Comparison of ENCODE assay signal across 8 cellular contexts in genomic region chrX:20378291-20378920, GRCh38.
DNase-seq lines count a peak whose midpoint lies in the region; ATAC-seq lines count a peak whose summit lies in the region.

No MANE protein-coding gene starts in this region.

- H3K27ac Mint-ChIP-seq in activated T-helper 17 cell treated with anti-CD3 and anti-CD28 coated beads, Interleukin-2, amount 50 U/mL, for 72 hours = peak overlapping the region; percentile 91

- H3K4ac ChIP-seq in trophoblast cell (ENCODE audit: low read depth, low read length) = no peak overlapping the region

- H3K9me3 ChIP-seq in trophoblast cell (ENCODE audit: insufficient read depth, low read depth, low read length) = no peaks in the 10 kb centered on the region

- no peak overlapping the region for H4K91ac ChIP-seq in trophoblast cell (ENCODE audit: low read depth, low read length)

- H2BK120ac ChIP-seq in trophoblast cell (ENCODE audit: insufficient read depth, low read length, poor library complexity) = no peak overlapping the region

- H3K14ac ChIP-seq in trophoblast cell (ENCODE audit: low read length) = no peak overlapping the region

- H3K79me1 ChIP-seq in trophoblast cell (ENCODE audit: low read length) = peaks cover 2% of the 10 kb centered on the region

- H3K9ac ChIP-seq in trophoblast cell (ENCODE audit: low read length) = no peak overlapping the region

- no peaks in the 10 kb centered on the region for H3K27me3 ChIP-seq in trophoblast cell (ENCODE audit: insufficient read depth, low read length)

- no peak overlapping the region for H4K8ac ChIP-seq in trophoblast cell (ENCODE audit: low read depth, low read length)

- no CpG with 5 or more reads among the region's 3 CpGs for WGBS in trophoblast cell (ENCODE audit: extremely low coverage, insufficient coverage, insufficient read length)

- no peaks in the 10 kb centered on the region for H3K9me3 Mint-ChIP-seq in activated T-helper 17 cell treated with anti-CD3 and anti-CD28 coated beads, Interleukin-2, amount 50 U/mL, for 72 hours

- no peak overlapping the region for H3K27ac ChIP-seq in trophoblast cell (ENCODE audit: low read depth, low read length)

- ATAC-seq in HG03354 (IDR thresholded peaks at IDR 0.05; ENCODE audit: poor library complexity, severe bottlenecking, unreplicated experiment) = peak; percentile 48
- ATAC-seq in activated T-helper 17 cell treated with anti-CD3 and anti-CD28 coated beads, Interleukin-2, amount 50 U/mL, for 72 hours (replicated peaks) = peak; percentile 79

- no peaks in the 10 kb centered on the region for H3K36me3 Mint-ChIP-seq in activated T-helper 17 cell treated with anti-CD3 and anti-CD28 coated beads, Interleukin-2, amount 50 U/mL, for 72 hours (ENCODE audit: low read depth)

- H3K4me3 ChIP-seq in trophoblast cell (ENCODE audit: low read depth, low read length) = no peak overlapping the region

- H3K23ac ChIP-seq in trophoblast cell (ENCODE audit: low read length) = no peak overlapping the region

- H3K4me1 ChIP-seq in trophoblast cell (ENCODE audit: control insufficient read depth in 1 of 2, insufficient read depth in 2 of 2, low read length in 2 of 2) = peaks cover 0 to 5% of the 10 kb centered on the region in 2 experiments

- H4K12ac ChIP-seq in trophoblast cell (ENCODE audit: low read depth, low read length) = no peak overlapping the region

- no peaks in the 10 kb centered on the region for H3K27me3 Mint-ChIP-seq in activated T-helper 17 cell treated with anti-CD3 and anti-CD28 coated beads, Interleukin-2, amount 50 U/mL, for 72 hours

- peak overlapping the region; percentile 55 for H3K4me3 Mint-ChIP-seq in activated T-helper 17 cell treated with anti-CD3 and anti-CD28 coated beads, Interleukin-2, amount 50 U/mL, for 72 hours

- H2BK12ac ChIP-seq in trophoblast cell (ENCODE audit: low read length) = no peak overlapping the region

- H2AFZ ChIP-seq in trophoblast cell (ENCODE audit: insufficient read depth, low read length, poor library complexity) = no peak overlapping the region

- H3K4me2 ChIP-seq in trophoblast cell (ENCODE audit: low read length) = no peak overlapping the region

- H3K36me3 ChIP-seq in trophoblast cell (ENCODE audit: control insufficient read depth in 1 of 2, insufficient read depth in 2 of 2, low read length in 2 of 2) = no peaks in the 10 kb centered on the region

- H3K79me2 ChIP-seq in trophoblast cell (ENCODE audit: control insufficient read depth, insufficient read depth, low read length, poor library complexity) = no peaks in the 10 kb centered on the region

- H3K4me1 Mint-ChIP-seq in activated T-helper 17 cell treated with anti-CD3 and anti-CD28 coated beads, Interleukin-2, amount 50 U/mL, for 72 hours = peaks cover 33% of the 10 kb centered on the region

- no peak overlapping the region for H2AK5ac ChIP-seq in trophoblast cell (ENCODE audit: low read length)

- peak; percentile 1 to 12 for DNase-seq in activated CD4-positive, alpha-beta T cell treated with anti-CD3 and anti-CD28 coated beads, Interleukin-2, amount 50 U/mL, for 24 hours (ENCODE audit: low read depth in 1 of 2, low spot score in 1 of 2)
- DNase-seq in activated CD4-positive, alpha-beta T cell treated with anti-CD3 and anti-CD28 coated beads, Interleukin-2, amount 50 U/mL, for 4 hours = no peak
- peak in 2 of 3 donors; percentile 8 to 43 for DNase-seq in stimulated activated CD4-positive, alpha-beta T cell treated with anti-CD3 and anti-CD28 coated beads, TNF-alpha, amount 100 ng/mL, for 48 hours (ENCODE audit: low read depth in 3 of 3)
- DNase-seq in middle frontal gyrus (ENCODE audit: extremely low spot score, low spot score) (no peak), trophoblast cell (no peak), NCI-H1436 (lab: John Stamatoyannopoulos, UW) (no peak)

- H2BK5ac ChIP-seq in trophoblast cell (ENCODE audit: low read depth, low read length, poor library complexity) = no peak overlapping the region

- H3K18ac ChIP-seq in trophoblast cell (ENCODE audit: low read length) = no peak overlapping the region

Comparison
In these comparisons a context has a peak if more than half of its experiments do, and no peak if none do; other contexts are left out.
1. DNase-seq: peak in activated CD4-positive, alpha-beta T cell treated with anti-CD3 and anti-CD28 coated beads, Interleukin-2, amount 50 U/mL, for 24 hours (2 of 2) and stimulated activated CD4-positive, alpha-beta T cell treated with anti-CD3 and anti-CD28 coated beads, TNF-alpha, amount 100 ng/mL, for 48 hours (2 of 3); none in activated CD4-positive, alpha-beta T cell treated with anti-CD3 and anti-CD28 coated beads, Interleukin-2, amount 50 U/mL, for 4 hours (0 of 2), middle frontal gyrus (single experiment), trophoblast cell (0 of 2) and NCI-H1436 (single experiment).